14 cellular contexts compared by ENCODE assay signal in the genomic region with DNA sequence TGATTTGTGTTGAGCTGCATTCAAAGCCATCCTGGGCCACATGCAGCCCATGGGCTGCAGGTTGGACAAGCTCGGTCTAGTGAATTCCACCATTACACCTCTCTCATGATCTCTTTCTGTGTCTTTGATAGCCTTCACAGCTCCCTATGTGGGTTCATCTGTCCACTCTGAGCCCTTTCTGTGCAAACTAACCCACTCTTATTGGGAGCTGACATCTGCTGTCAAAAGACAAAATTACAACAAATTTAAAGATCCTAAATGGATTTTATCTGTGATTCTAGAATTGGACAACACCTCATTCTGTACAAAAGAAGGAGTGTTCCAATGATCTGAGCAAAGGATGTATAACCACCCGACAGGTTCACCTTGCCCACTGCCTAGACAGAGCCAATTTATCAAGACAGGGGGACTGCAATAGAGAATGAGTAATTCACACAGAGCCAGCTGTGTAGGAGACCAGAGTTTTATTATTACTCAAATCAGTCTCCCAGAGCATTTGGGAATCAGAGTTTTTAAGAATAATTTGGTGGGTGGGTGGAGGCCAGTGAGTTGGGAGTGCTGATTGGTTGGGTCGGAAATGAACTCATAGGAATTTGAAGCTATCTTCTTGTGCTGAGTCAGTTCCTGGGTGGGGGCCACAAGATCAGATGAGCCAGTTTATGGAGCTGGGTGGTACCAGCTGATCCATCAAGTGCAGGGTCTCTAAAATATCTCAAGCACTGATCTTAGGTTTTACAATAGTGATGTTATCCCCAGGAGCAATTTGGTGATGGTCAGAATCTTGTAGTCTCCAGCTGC.
DNase-seq lines count a peak whose midpoint lies in the region; ATAC-seq and TF ChIP-seq lines count a peak whose summit lies in the region.
"Had no signal": no experiment of that assay in that cellular context is flagged by ENCODE, and none has a peak within 500 bp of the region (broad histone marks: within the 10 kb centered on the region; RNA-seq: fewer than 3 reads in every experiment).

No MANE protein-coding gene starts in this region.

- H3K27ac Mint-ChIP-seq in stimulated activated naive B cell treated with anti-CD40 and anti-IgM and Interleukin-4, amounts not matched to agents 10 μg/mL and 1 μg/mL and 100 μg/mL, for 72 hours, result no peak overlapping the region
- H3K27ac Mint-ChIP-seq: activated naive CD4-positive, alpha-beta T cell treated with anti-CD3 and anti-CD28 coated beads, Interleukin-2, amount 50 U/mL, for 24 hours; CD4-positive, alpha-beta memory T cell; endodermal cell; immature natural killer cell had no signal

- no peaks in the 10 kb centered on the region for H3K36me3 Mint-ChIP-seq in stimulated activated naive B cell treated with anti-CD40 and anti-IgM and Interleukin-4, amounts not matched to agents 10 μg/mL and 1 μg/mL and 100 μg/mL, for 72 hours
- H3K36me3 Mint-ChIP-seq: activated naive CD4-positive, alpha-beta T cell treated with anti-CD3 and anti-CD28 coated beads, Interleukin-2, amount 50 U/mL, for 24 hours; CD4-positive, alpha-beta memory T cell; immature natural killer cell had no signal

- peaks cover 3 to 18% of the 10 kb centered on the region in 2 donors for H3K27me3 Mint-ChIP-seq in stimulated activated naive B cell treated with anti-CD40 and anti-IgM and Interleukin-4, amounts not matched to agents 10 μg/mL and 1 μg/mL and 100 μg/mL, for 72 hours

- no peak overlapping the region for H3K4me3 Mint-ChIP-seq in stimulated activated naive B cell treated with anti-CD40 and anti-IgM and Interleukin-4, amounts not matched to agents 10 μg/mL and 1 μg/mL and 100 μg/mL, for 72 hours
- H3K4me3 Mint-ChIP-seq: activated naive CD4-positive, alpha-beta T cell treated with anti-CD3 and anti-CD28 coated beads, Interleukin-2, amount 50 U/mL, for 24 hours; endodermal cell; immature natural killer cell had no signal

- TF ChIP-seq RAD21 in Ishikawa (IDR thresholded peaks at IDR 0.05; ENCODE audit: low read depth), result peak; percentile 19; the same call in 1 of the 2 replicates

- H3K9me3 Mint-ChIP-seq in stimulated activated naive B cell treated with anti-CD40 and anti-IgM and Interleukin-4, amounts not matched to agents 10 μg/mL and 1 μg/mL and 100 μg/mL, for 72 hours, result no peaks in the 10 kb centered on the region
- H3K9me3 Mint-ChIP-seq: activated naive CD4-positive, alpha-beta T cell treated with anti-CD3 and anti-CD28 coated beads, Interleukin-2, amount 50 U/mL, for 24 hours; immature natural killer cell had no signal

- DNase-seq in NCI-H1694 treated with DMSO at 0.1 percent for 48 hours (lab: John Stamatoyannopoulos, UW) (peak; percentile 12), NCI-H1694 (lab: John Stamatoyannopoulos, UW) (no peak), SW480 (ENCODE audit: low spot score) (peak; percentile 13), iris pigment epithelial cell (ENCODE audit: low read depth) (peak; percentile 21), HPDE6-E6E7 (ENCODE audit: extremely low spot score) (no peak)
- no peak for DNase-seq in stimulated activated naive B cell treated with anti-CD40 and anti-IgM and Interleukin-4, amounts not matched to agents 10 μg/mL and 1 μg/mL and 100 μg/mL, for 72 hours
- DNase-seq: CD4-positive, alpha-beta memory T cell; endodermal cell; immature natural killer cell; NCI-H1930; stimulated activated naive CD4-positive, alpha-beta T cell had no signal

- no peak for TF ChIP-seq EP300 in Ishikawa (IDR thresholded peaks at IDR 0.05; ENCODE audit: borderline replicate concordance)

- H3K4me1 Mint-ChIP-seq in stimulated activated naive B cell treated with anti-CD40 and anti-IgM and Interleukin-4, amounts not matched to agents 10 μg/mL and 1 μg/mL and 100 μg/mL, for 72 hours, result peaks cover 0 to 5% of the 10 kb centered on the region in 2 donors
- H3K4me1 Mint-ChIP-seq: activated naive CD4-positive, alpha-beta T cell treated with anti-CD3 and anti-CD28 coated beads, Interleukin-2, amount 50 U/mL, for 24 hours had no signal

- ATAC-seq in stimulated activated naive B cell treated with anti-CD40 and anti-IgM and Interleukin-4, amounts not matched to agents 10 μg/mL and 1 μg/mL and 100 μg/mL, for 72 hours (replicated peaks), result no peak
- no peak for ATAC-seq in GM18517 (IDR thresholded peaks at IDR 0.05; ENCODE audit: unreplicated experiment)

TF ChIP-seq in Ishikawa, 13 proteins besides CTCF, POLR2A, EP300 and RAD21:
- TF ChIP-seq ZBTB7A (IDR thresholded peaks at IDR 0.05; ENCODE audit: low read depth), result no peak

Comparison
In these comparisons a context has a peak if more than half of its experiments do, and no peak if none do; other contexts are left out.
1. DNase-seq: peak in NCI-H1694 treated with DMSO at 0.1 percent for 48 hours (single experiment), SW480 (single experiment) and iris pigment epithelial cell (single experiment); none in NCI-H1694 (single experiment), stimulated activated naive B cell treated with anti-CD40 and anti-IgM and Interleukin-4, amounts not matched to agents 10 μg/mL and 1 μg/mL and 100 μg/mL, for 72 hours (single experiment) and HPDE6-E6E7 (single experiment).